ENCODE assay signal across 8 cellular contexts in the genomic region with DNA sequence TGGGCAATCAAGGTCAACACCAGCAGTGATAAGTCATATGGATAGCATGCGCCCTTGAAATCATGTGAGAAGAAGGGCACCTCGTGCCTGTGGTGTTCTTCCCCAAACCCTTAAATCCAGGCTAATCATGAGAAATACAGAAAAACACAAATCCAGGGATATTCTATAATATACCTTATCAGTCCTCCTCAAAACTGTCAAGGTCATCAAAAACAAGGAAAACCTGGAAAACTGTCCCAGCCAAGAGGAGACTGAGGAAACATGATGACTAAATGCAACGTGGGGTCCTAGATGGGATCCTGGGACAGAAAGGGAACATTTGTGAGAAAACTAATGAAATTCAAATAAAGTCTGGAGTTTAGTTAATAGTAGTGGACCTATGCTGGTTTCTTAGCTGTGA.
"Had no signal": no experiment of that assay in that cellular context is flagged by ENCODE, and none has a peak within 500 bp of the region (broad histone marks: within the 10 kb centered on the region; RNA-seq: fewer than 3 reads in every experiment).

No MANE protein-coding gene starts in this region.

- H3K4me3 ChIP-seq: GM12878 had no signal

- DNase-seq: GDM1, GF-D8 had no signal

- FAIRE-seq: G401.6, GM12878, GM12891, GM12892, GM18507, GM19239 had no signal

- ATAC-seq: GM12878 had no signal
